Comparison of ENCODE assay signal across 31 cellular contexts in genomic region chr18:79448621-79449020, GRCh38.
"Had no signal": no experiment of that assay in that cellular context is flagged by ENCODE, and none has a peak within 500 bp of the region (broad histone marks: within the 10 kb centered on the region; RNA-seq: fewer than 3 reads in every experiment).

No MANE protein-coding gene starts in this region.

- H3K4me1 Mint-ChIP-seq: activated CD8-positive, alpha-beta memory T cell treated with anti-CD3 and anti-CD28 coated beads, Interleukin-2, amount 10 ng/mL, durations not matched to agents 7 days and 5 days; activated naive CD8-positive, alpha-beta T cell treated with anti-CD3 and anti-CD28 coated beads, Interleukin-2, amount 10 ng/mL, durations not matched to agents 7 days and 5 days had no signal

- H3K4me3 Mint-ChIP-seq: activated CD4-positive, alpha-beta memory T cell treated with anti-CD3 and anti-CD28 coated beads, Interleukin-2, amount 10 ng/mL, durations not matched to agents 7 days and 5 days; activated CD4-positive, alpha-beta T cell treated with anti-CD3 and anti-CD28 coated beads for 36 hours; activated CD4-positive, alpha-beta T cell treated with anti-CD3 and anti-CD28 coated beads, Interleukin-2, amount 10 ng/mL, durations not matched to agents 7 days and 5 days; activated CD8-positive, alpha-beta memory T cell treated with anti-CD3 and anti-CD28 coated beads, Interleukin-2, amount 10 ng/mL, durations not matched to agents 7 days and 5 days; activated CD8-positive, alpha-beta T cell treated with anti-CD3 and anti-CD28 coated beads, Interleukin-2, amount 10 ng/mL, durations not matched to agents 7 days and 5 days; activated naive CD4-positive, alpha-beta T cell treated with anti-CD3 and anti-CD28 coated beads, Interleukin-2, amount 10 ng/mL, durations not matched to agents 7 days and 5 days; activated naive CD4-positive, alpha-beta T cell treated with anti-CD3 and anti-CD28 coated beads, Interleukin-2, amount 50 U/mL, for 24 hours; activated naive CD8-positive, alpha-beta T cell; activated naive CD8-positive, alpha-beta T cell treated with anti-CD3 and anti-CD28 coated beads, Interleukin-2, amount 10 ng/mL, durations not matched to agents 7 days and 5 days; activated naive CD8-positive, alpha-beta T cell treated with anti-CD3 and anti-CD28 coated beads, Interleukin-2, amount 50 U/mL, for 24 hours; activated T-cell treated with anti-CD3 and anti-CD28 coated beads, Interleukin-2, amount 50 U/mL, for 4 hours; brain; T-helper 1 cell treated with Interleukin-12 subunit alpha and Interleukin-12 subunit beta and Interleukin-4 antibody, amounts not matched to agents 30 μg/mL and 1 μg/mL, for 36 hours; T-helper 2 cell treated with Interferon-gamma antibody and Interleukin-4, amounts not matched to agents 5 μg/mL and 100 μg/mL, for 36 hours had no signal

- H3K9me3 ChIP-seq: ascending aorta had no signal

- H3K27me3 ChIP-seq: ascending aorta had no signal

- H3K27ac Mint-ChIP-seq: activated CD4-positive, alpha-beta memory T cell treated with anti-CD3 and anti-CD28 coated beads, Interleukin-2, amount 10 ng/mL, durations not matched to agents 7 days and 5 days; activated CD4-positive, alpha-beta T cell treated with anti-CD3 and anti-CD28 coated beads for 36 hours; activated CD4-positive, alpha-beta T cell treated with anti-CD3 and anti-CD28 coated beads, Interleukin-2, amount 10 ng/mL, durations not matched to agents 7 days and 5 days; activated CD8-positive, alpha-beta memory T cell treated with anti-CD3 and anti-CD28 coated beads, Interleukin-2, amount 10 ng/mL, durations not matched to agents 7 days and 5 days; activated CD8-positive, alpha-beta T cell treated with anti-CD3 and anti-CD28 coated beads, Interleukin-2, amount 10 ng/mL, durations not matched to agents 7 days and 5 days; activated naive CD4-positive, alpha-beta T cell treated with anti-CD3 and anti-CD28 coated beads, Interleukin-2, amount 10 ng/mL, durations not matched to agents 7 days and 5 days; activated naive CD4-positive, alpha-beta T cell treated with anti-CD3 and anti-CD28 coated beads, Interleukin-2, amount 50 U/mL, for 24 hours; activated naive CD8-positive, alpha-beta T cell; activated naive CD8-positive, alpha-beta T cell treated with anti-CD3 and anti-CD28 coated beads, Interleukin-2, amount 10 ng/mL, durations not matched to agents 7 days and 5 days; activated T-helper 2 cell treated with anti-CD3 and anti-CD28 coated beads, Interferon-gamma antibody, Interleukin-2, Interleukin-4, amounts not matched to agents 10 μg/mL and 5 μg/mL and 100 μg/mL, durations not matched to agents 14 hours and 24 hours and 36 hours; T-helper 1 cell treated with Interleukin-12 subunit alpha and Interleukin-12 subunit beta and Interleukin-4 antibody, amounts not matched to agents 30 μg/mL and 1 μg/mL, for 36 hours; T-helper 2 cell treated with Interferon-gamma antibody and Interleukin-4, amounts not matched to agents 5 μg/mL and 100 μg/mL, for 36 hours had no signal

- H3K36me3 Mint-ChIP-seq: activated CD8-positive, alpha-beta memory T cell treated with anti-CD3 and anti-CD28 coated beads, Interleukin-2, amount 10 ng/mL, durations not matched to agents 7 days and 5 days; activated naive CD8-positive, alpha-beta T cell treated with anti-CD3 and anti-CD28 coated beads, Interleukin-2, amount 10 ng/mL, durations not matched to agents 7 days and 5 days; brain had no signal

- H3K27ac ChIP-seq: ascending aorta, VCaP had no signal

- H3K27me3 Mint-ChIP-seq: activated CD4-positive, alpha-beta memory T cell treated with anti-CD3 and anti-CD28 coated beads, Interleukin-2, amount 10 ng/mL, durations not matched to agents 7 days and 5 days; activated CD4-positive, alpha-beta T cell treated with anti-CD3 and anti-CD28 coated beads for 36 hours; activated CD4-positive, alpha-beta T cell treated with anti-CD3 and anti-CD28 coated beads, Interleukin-2, amount 10 ng/mL, durations not matched to agents 7 days and 5 days; activated CD8-positive, alpha-beta memory T cell treated with anti-CD3 and anti-CD28 coated beads, Interleukin-2, amount 10 ng/mL, durations not matched to agents 7 days and 5 days; activated naive CD4-positive, alpha-beta T cell treated with anti-CD3 and anti-CD28 coated beads, Interleukin-2, amount 10 ng/mL, durations not matched to agents 7 days and 5 days; activated naive CD4-positive, alpha-beta T cell treated with anti-CD3 and anti-CD28 coated beads, Interleukin-2, amount 50 U/mL, for 24 hours; activated naive CD8-positive, alpha-beta T cell; activated naive CD8-positive, alpha-beta T cell treated with anti-CD3 and anti-CD28 coated beads, Interleukin-2, amount 10 ng/mL, durations not matched to agents 7 days and 5 days; activated naive CD8-positive, alpha-beta T cell treated with anti-CD3 and anti-CD28 coated beads, Interleukin-2, amount 50 U/mL, for 24 hours had no signal

- DNase-seq: activated CD4-positive, alpha-beta memory T cell treated with anti-CD3 and anti-CD28 coated beads, Interleukin-2, amount 10 ng/mL, durations not matched to agents 7 days and 5 days; activated CD4-positive, alpha-beta T cell treated with anti-CD3 and anti-CD28 coated beads for 1 hour; activated CD4-positive, alpha-beta T cell treated with anti-CD3 and anti-CD28 coated beads for 36 hours; activated CD4-positive, alpha-beta T cell treated with anti-CD3 and anti-CD28 coated beads for 48 hours; activated CD4-positive, alpha-beta T cell treated with anti-CD3 and anti-CD28 coated beads, Interleukin-2, amount 10 ng/mL, durations not matched to agents 7 days and 5 days; activated CD4-positive, alpha-beta T cell treated with anti-CD3 and anti-CD28 coated beads, Interleukin-2, amount 50 U/mL, for 48 hours; activated CD4-positive, CD25-positive, alpha-beta regulatory T cell; activated CD8-positive, alpha-beta memory T cell treated with anti-CD3 and anti-CD28 coated beads for 24 hours; activated CD8-positive, alpha-beta memory T cell treated with anti-CD3 and anti-CD28 coated beads, Interleukin-2, amount 10 ng/mL, durations not matched to agents 7 days and 5 days; activated CD8-positive, alpha-beta memory T cell treated with anti-CD3 and anti-CD28 coated beads, Interleukin-2, amount 50 U/mL, for 48 hours; activated CD8-positive, alpha-beta T cell treated with anti-CD3 and anti-CD28 coated beads, Interleukin-2, amount 10 ng/mL, durations not matched to agents 7 days and 5 days; activated effector memory CD4-positive, alpha-beta T cell treated with Interleukin-2 at 50 U/mL for 16 hours; activated gamma-delta T cell; activated naive CD4-positive, alpha-beta T cell treated with anti-CD3 and anti-CD28 coated beads, Interleukin-2, amount 10 ng/mL, durations not matched to agents 7 days and 5 days; activated naive CD4-positive, alpha-beta T cell treated with Interleukin-2 at 50 U/mL for 16 hours; activated naive CD8-positive, alpha-beta T cell treated with anti-CD3 and anti-CD28 coated beads, Interleukin-2, amount 10 ng/mL, durations not matched to agents 7 days and 5 days; activated naive CD8-positive, alpha-beta T cell treated with anti-CD3 and anti-CD28 coated beads, Interleukin-2, amount 50 U/mL, for 24 hours; activated T-cell treated with anti-CD3 and anti-CD28 coated beads, Interleukin-2, amount 50 U/mL, for 4 hours; anterior cingulate cortex; central memory CD4-positive, alpha-beta T cell; T-helper 1 cell; T-helper 2 cell; T-helper 9 cell had no signal

- H3K9me3 Mint-ChIP-seq: activated CD4-positive, alpha-beta memory T cell treated with anti-CD3 and anti-CD28 coated beads, Interleukin-2, amount 10 ng/mL, durations not matched to agents 7 days and 5 days; activated CD4-positive, alpha-beta T cell treated with anti-CD3 and anti-CD28 coated beads, Interleukin-2, amount 10 ng/mL, durations not matched to agents 7 days and 5 days; activated naive CD4-positive, alpha-beta T cell treated with anti-CD3 and anti-CD28 coated beads, Interleukin-2, amount 10 ng/mL, durations not matched to agents 7 days and 5 days; activated naive CD4-positive, alpha-beta T cell treated with anti-CD3 and anti-CD28 coated beads, Interleukin-2, amount 50 U/mL, for 24 hours; activated naive CD8-positive, alpha-beta T cell treated with anti-CD3 and anti-CD28 coated beads, Interleukin-2, amount 10 ng/mL, durations not matched to agents 7 days and 5 days; activated naive CD8-positive, alpha-beta T cell treated with anti-CD3 and anti-CD28 coated beads, Interleukin-2, amount 50 U/mL, for 24 hours; activated T-cell treated with anti-CD3 and anti-CD28 coated beads, Interleukin-2, amount 50 U/mL, for 4 hours; activated T-helper 2 cell treated with anti-CD3 and anti-CD28 coated beads, Interferon-gamma antibody, Interleukin-2, Interleukin-4, amounts not matched to agents 10 μg/mL and 5 μg/mL and 100 μg/mL, durations not matched to agents 14 hours and 24 hours and 36 hours; brain; T-helper 1 cell treated with Interleukin-12 subunit alpha and Interleukin-12 subunit beta and Interleukin-4 antibody, amounts not matched to agents 30 μg/mL and 1 μg/mL, for 36 hours; T-helper 2 cell treated with Interferon-gamma antibody and Interleukin-4, amounts not matched to agents 5 μg/mL and 100 μg/mL, for 36 hours had no signal

- ATAC-seq: activated CD4-positive, alpha-beta T cell treated with anti-CD3 and anti-CD28 coated beads for 36 hours; activated CD8-positive, alpha-beta memory T cell treated with anti-CD3 and anti-CD28 coated beads, Interleukin-2, amount 10 ng/mL, durations not matched to agents 7 days and 5 days; activated CD8-positive, alpha-beta T cell treated with anti-CD3 and anti-CD28 coated beads, Interleukin-2, amount 10 ng/mL, durations not matched to agents 7 days and 5 days; activated naive CD8-positive, alpha-beta T cell treated with anti-CD3 and anti-CD28 coated beads, Interleukin-2, amount 50 U/mL, for 24 hours had no signal

- H3K4me3 ChIP-seq: ascending aorta had no signal
